In the genomic region with DNA sequence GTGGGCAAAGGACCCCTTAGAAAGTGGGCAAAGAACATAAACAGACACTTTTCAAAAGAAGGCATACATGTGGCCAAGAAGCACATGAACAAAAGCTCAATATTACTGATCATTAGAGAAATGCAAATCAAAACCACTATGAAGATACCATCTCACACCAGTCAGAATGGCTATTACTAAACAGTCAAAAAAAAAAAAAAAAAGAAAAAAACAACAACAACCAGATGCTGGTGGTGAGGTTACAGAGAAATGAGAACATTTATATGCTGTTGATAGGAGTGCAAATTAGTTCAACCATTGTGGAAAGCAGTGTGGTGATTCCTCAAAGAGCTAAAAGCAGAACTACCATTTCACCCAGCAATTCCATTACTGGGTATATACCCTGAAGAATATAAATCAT, we compare ENCODE assay signal across 9 cellular contexts. TPM values are rescaled to one million over a fixed set of nuclear protein-coding genes. Genes with fewer than 3 reads are reported as not detected.
DNase-seq lines count a peak whose midpoint lies in the region; ATAC-seq, FAIRE-seq and TF ChIP-seq lines count a peak whose summit lies in the region.
"Not testable (repeated sequence)": the region's sequence is repeated elsewhere in the genome, so short reads cannot be mapped to it uniquely, and the experiment has no call there.
"Had no signal": no experiment of that assay in that cellular context is flagged by ENCODE, and none has a peak within 500 bp of the region (broad histone marks: within the 10 kb centered on the region; RNA-seq: fewer than 3 reads in every experiment).

No MANE protein-coding gene starts in this region.

- not testable (repeated sequence) for H3K27ac ChIP-seq in GM12878 (ENCODE audit: control insufficient read depth, insufficient read depth)

- not testable (repeated sequence) for TF ChIP-seq EP300 in GM12878 (IDR thresholded peaks at IDR 0.05; ENCODE audit: borderline replicate concordance in 1 of 2, control insufficient read depth in 1 of 2, low read depth in 2 of 2, low read length in 2 of 2)

- CTCF ChIA-PET in GM12878 (lab: Yijun Ruan, JAX), result not testable (repeated sequence)

- not testable (repeated sequence) for H3K4me1 ChIP-seq in GM12878 (ENCODE audit: control insufficient read depth, insufficient read depth, low read length)

- not testable (repeated sequence) for H3K9ac ChIP-seq in GM12878 (ENCODE audit: control insufficient read depth, insufficient read depth, low read length)

- H3K4me3 ChIP-seq in GM12878, result not testable (repeated sequence)

- not testable (repeated sequence) for H3K36me3 ChIP-seq in GM12878 (ENCODE audit: control insufficient read depth in 2 of 2, insufficient read depth in 2 of 2, low read length in 1 of 2)

- RAD21 ChIA-PET in GM12878 (lab: Charles Lee; ENCODE audit: unreplicated experiment), result not testable (repeated sequence)

- not testable (repeated sequence) for H3K4me2 ChIP-seq in GM12878 (ENCODE audit: control insufficient read depth, insufficient read depth)

- intact Hi-C loops in GM12878 (cut with micrococcal nuclease; ENCODE audit: unreplicated experiment), result not testable (repeated sequence)

- TF ChIP-seq POLR2A in GM12878 (IDR thresholded peaks at IDR 0.05; ENCODE audit: low read depth, low read length), result not testable (repeated sequence)

- peak; percentile 0 for DNase-seq in GM12878 (ENCODE audit: low read depth, low spot score)

- SMC1A ChIA-PET in GM12878 (lab: Charles Lee; ENCODE audit: uncharacterized antibody, unreplicated experiment), result not testable (repeated sequence)

- not testable (repeated sequence) for FAIRE-seq in GM12878 (lab: Jason Lieb, UNC)

- in situ Hi-C loops in GM12878 (cut with MboI), result not testable (repeated sequence)

- H3K9me3 ChIP-seq in GM12878 (replicated peaks; ENCODE audit: control insufficient read depth, insufficient read depth, low read length), result not testable (repeated sequence)

- H2AFZ ChIP-seq in GM12878 (ENCODE audit: control insufficient read depth, low read depth, low read length), result not testable (repeated sequence)

- BruUV-seq in GM12878 (replicated peaks; lab: Mats Ljungman, UMichigan), result not testable (repeated sequence)

- not testable (repeated sequence) for TF ChIP-seq RAD21 in GM12878 (IDR thresholded peaks at IDR 0.05; ENCODE audit: insufficient read depth, low read depth, low read length)

- ATAC-seq in GM18502 (IDR thresholded peaks at IDR 0.05; ENCODE audit: poor library complexity, unreplicated experiment) (peak; percentile 75), GM18870 (IDR thresholded peaks at IDR 0.05; ENCODE audit: unreplicated experiment) (peak; percentile 64), GM19023 (IDR thresholded peaks at IDR 0.05; ENCODE audit: unreplicated experiment) (peak; percentile 63), HG02798 (IDR thresholded peaks at IDR 0.05; ENCODE audit: poor library complexity, unreplicated experiment) (peak; percentile 38), HG03175 (IDR thresholded peaks at IDR 0.05; ENCODE audit: unreplicated experiment) (peak; percentile 46), GM12878 (peak; percentile 45)

- not testable (repeated sequence) for TF ChIP-seq CTCF in GM12878 (IDR thresholded peaks at IDR 0.05 in 2 of 3, conservative IDR thresholded peaks at IDR 0.05 in 1 of 3; ENCODE audit: control insufficient read depth in 2 of 3, extremely low read depth in 1 of 3, insufficient read depth in 1 of 3, low read depth in 3 of 3, low read length in 3 of 3)

- POLR2A ChIA-PET in GM12878 (lab: Charles Lee), result not testable (repeated sequence)

- not testable (repeated sequence) for H4K20me1 ChIP-seq in GM12878 (ENCODE audit: control insufficient read depth, insufficient read depth)

- H3K27me3 ChIP-seq in GM12878 (replicated peaks in 1 of 2; ENCODE audit: control insufficient read depth in 2 of 2, insufficient read depth in 2 of 2, low read length in 1 of 2), result not testable (repeated sequence)

- not testable (repeated sequence) for H3K79me2 ChIP-seq in GM12878 (ENCODE audit: control insufficient read depth, insufficient read depth, low read length)

TF ChIP-seq in GM12878, 131 proteins besides CTCF, POLR2A, EP300 and RAD21:
- 0 out of 2 replicates have a peak, but pooled peaks have one; percentile 17 for TF ChIP-seq ZNF384 (IDR thresholded peaks at IDR 0.05; ENCODE audit: borderline replicate concordance, low read depth, low read length)

RNA-seq across cellular contexts. Expression of gene NUTM2B, which starts 50.6 kb away (rescaled TPM):
- total RNA-seq in GM12878 (2013; cell fraction: nucleolus; rRNA removed), result 0.35 and 0.59 TPM in 2 replicates
- 0.22 and 0.28 TPM in 2 replicates for total RNA-seq in GM12878 (2014; rRNA removed)
- total RNA-seq in GM12878 (2014; rRNA removed; fragmentation: Illumina TruSeq; extraction: Trizol), result 0.09 TPM in 1 of 2 replicates, not detected in the other
- total RNA-seq in GM12878 (2021), result not detected in 2 replicates
- polyA plus RNA-seq in GM12878 (2011; ENCODE audit: low read depth), result 0.08 TPM
- not detected in 2 replicates for polyA plus RNA-seq in GM12878 (2011; rRNA removed)
- polyA plus RNA-seq in GM12878 (2011; cell fraction: cytosol; rRNA removed), result 0.06 and 0.10 TPM in 2 replicates
- polyA plus RNA-seq in GM12878 (2011; cell fraction: nucleus; rRNA removed), result 0.13 and 0.16 TPM in 2 replicates
- 0.20 and 0.25 TPM in 2 replicates for polyA plus RNA-seq in GM12878 (2012)
- 0.06 TPM in 1 of 2 replicates, not detected in the other for polyA plus RNA-seq in GM12878 (2014; fragmentation: Illumina TruSeq; extraction: Trizol)
- polyA plus RNA-seq in GM12878 (2014; fragmentation: Nextera tagmentation; extraction: Ambion mirVana), result not detected
- 0.17 and 0.51 TPM in 2 replicates for polyA plus RNA-seq in GM12878 (2014; rRNA removed)
- not detected for polyA plus RNA-seq in GM12878 (2016; fragmentation: Nextera tagmentation; extraction: Ambion mirVana)
- 0.07 TPM in 1 of 2 replicates, not detected in the other for polyA minus RNA-seq in GM12878 (2011; rRNA and poly(A)+ RNA removed)
- polyA minus RNA-seq in GM12878 (2011; cell fraction: cytosol; rRNA and poly(A)+ RNA removed), result not detected in 2 replicates
- 0.12 and 0.48 TPM in 2 replicates for polyA minus RNA-seq in GM12878 (2011; cell fraction: nucleus; rRNA and poly(A)+ RNA removed)
- polyA plus RNA-seq: CD14-positive monocyte; CD8-positive, alpha-beta memory T cell; GM23248 had no signal
